ENCODE assay signal across 1 cellular context in the genomic region with DNA sequence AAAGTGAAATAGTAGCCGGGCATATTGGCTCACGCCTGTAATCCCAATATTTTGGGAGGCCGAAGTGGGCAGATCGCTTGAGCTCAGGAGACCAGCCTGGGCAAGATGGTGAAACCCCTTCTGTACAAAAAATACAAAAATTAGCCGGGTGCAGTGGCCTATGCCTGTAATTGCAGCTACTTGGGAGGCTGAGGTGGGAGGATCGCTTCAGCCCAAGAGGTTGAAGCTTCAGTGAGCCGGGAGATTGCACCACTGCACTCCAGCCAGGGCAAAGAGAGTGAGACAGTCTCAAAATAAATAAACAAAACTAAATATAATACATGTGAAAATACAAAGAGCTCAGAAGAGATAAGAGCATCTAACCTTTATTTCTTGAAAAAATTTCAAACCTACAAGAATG.
TF ChIP-seq lines count a peak whose summit lies in the region.

No MANE protein-coding gene starts in this region.

TF ChIP-seq in HCT116, 20 proteins besides CTCF, POLR2A, EP300 and RAD21 (continued from another document):
- TF ChIP-seq ZNF274 (IDR thresholded peaks at IDR 0.05; ENCODE audit: low read depth, low read length): no peak
- no peak for TF ChIP-seq MAX (IDR thresholded peaks at IDR 0.05)
- no peak for TF ChIP-seq TCF7L2 (IDR thresholded peaks at IDR 0.05; ENCODE audit: borderline replicate concordance, extremely low read depth, insufficient read depth, insufficient read length)
- no peak for TF ChIP-seq JUND (IDR thresholded peaks at IDR 0.05)
- no peak for TF ChIP-seq ELF1 (IDR thresholded peaks at IDR 0.05; ENCODE audit: borderline replicate concordance, low read depth)
- TF ChIP-seq EGR1 (IDR thresholded peaks at IDR 0.05; ENCODE audit: low read depth): no peak
- no peak for TF ChIP-seq SRF (IDR thresholded peaks at IDR 0.05; ENCODE audit: low read depth)
- TF ChIP-seq EZH2 (IDR thresholded peaks at IDR 0.05): no peak
